In genomic region chr10:119103241-119103640, GRCh38 we compare ENCODE assay signal across 1 cellular context.
TF ChIP-seq lines count a peak whose summit lies in the region.

No MANE protein-coding gene starts in this region.

TF ChIP-seq in GM12878, 131 proteins besides CTCF, POLR2A, EP300 and RAD21:
- TF ChIP-seq BCLAF1 (IDR thresholded peaks at IDR 0.05) (no peak), ZNF24 (IDR thresholded peaks at IDR 0.05) (no peak), PKNOX1 (IDR thresholded peaks at IDR 0.05) (no peak), TCF3 (IDR thresholded peaks at IDR 0.05; ENCODE audit: borderline replicate concordance, insufficient read depth, low read depth, low read length) (no peak), EZH2 (IDR thresholded peaks at IDR 0.05; ENCODE audit: borderline replicate concordance, control insufficient read depth, low read depth, low read length) (no peak), ZNF217 (IDR thresholded peaks at IDR 0.05) (no peak), WRNIP1 (IDR thresholded peaks at IDR 0.05; ENCODE audit: borderline replicate concordance, low read depth, low read length) (no peak), ATF2 (IDR thresholded peaks at IDR 0.05; ENCODE audit: low read length) (no peak), HDAC6 (IDR thresholded peaks at IDR 0.05; ENCODE audit: unreplicated experiment) (no peak), HSF1 (IDR thresholded peaks at IDR 0.05; ENCODE audit: low read depth, low read length) (no peak), ELK1 (IDR thresholded peaks at IDR 0.05; ENCODE audit: low read depth, low read length) (no peak), CEBPB (IDR thresholded peaks at IDR 0.05; ENCODE audit: borderline replicate concordance in 1 of 2, low read depth in 2 of 2, low read length in 2 of 2) (no peak), JUNB (IDR thresholded peaks at IDR 0.05) (no peak), MAX (IDR thresholded peaks at IDR 0.05; ENCODE audit: low read depth, low read length) (no peak), POLR2AphosphoS2 (IDR thresholded peaks at IDR 0.05; ENCODE audit: low read depth, low read length) (no peak)
